8 cellular contexts compared by ENCODE assay signal in the genomic region with DNA sequence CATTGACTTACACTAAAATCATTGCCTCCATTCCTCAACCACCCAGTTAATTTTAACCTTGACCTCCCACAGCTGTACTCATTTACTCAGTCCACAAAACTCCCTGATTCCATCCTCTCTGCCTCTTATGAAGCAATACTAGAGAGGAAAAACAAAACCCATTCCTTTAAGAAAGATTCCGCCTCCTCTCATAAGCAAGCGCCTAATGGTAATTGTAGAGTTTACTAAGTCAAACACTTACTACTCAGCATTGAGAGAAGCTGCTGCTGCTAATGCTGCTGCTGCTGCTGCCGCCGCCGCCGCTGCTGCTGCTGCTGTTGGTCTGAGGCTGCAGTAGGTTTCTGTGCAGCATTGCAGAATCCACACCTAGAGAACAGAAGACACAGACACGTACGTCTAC.
DNase-seq lines count a peak whose midpoint lies in the region; ATAC-seq lines count a peak whose summit lies in the region.

No MANE protein-coding gene starts in this region.

- DNase-seq in DMS79 (lab: John Stamatoyannopoulos, UW) = peak; percentile 10
- DNase-seq in NCI-H82 (lab: John Stamatoyannopoulos, UW) = peak; percentile 62
- peak; percentile 92 for DNase-seq in fibroblast of gingiva (ENCODE audit: low read depth)
- peak; percentile 42 for DNase-seq in non-pigmented ciliary epithelial cell (ENCODE audit: low read depth)
- no peak for DNase-seq in GF-D8 (lab: John Stamatoyannopoulos, UW)
- no peak for DNase-seq in SW 1271 (lab: John Stamatoyannopoulos, UW)
- no peak for DNase-seq in activated naive CD8-positive, alpha-beta T cell treated with anti-CD3 and anti-CD28 coated beads, Interleukin-2, amount 50 U/mL, for 24 hours

- H3K9me3 Mint-ChIP-seq in activated naive CD8-positive, alpha-beta T cell treated with anti-CD3 and anti-CD28 coated beads, Interleukin-2, amount 50 U/mL, for 24 hours = no peaks in the 10 kb centered on the region

- H3K27me3 Mint-ChIP-seq in activated naive CD8-positive, alpha-beta T cell treated with anti-CD3 and anti-CD28 coated beads, Interleukin-2, amount 50 U/mL, for 24 hours = no peaks in the 10 kb centered on the region

- no peaks in the 10 kb centered on the region for H3K36me3 Mint-ChIP-seq in activated naive CD8-positive, alpha-beta T cell treated with anti-CD3 and anti-CD28 coated beads, Interleukin-2, amount 50 U/mL, for 24 hours (ENCODE audit: low read depth)

- H3K4me1 Mint-ChIP-seq in activated naive CD8-positive, alpha-beta T cell treated with anti-CD3 and anti-CD28 coated beads, Interleukin-2, amount 50 U/mL, for 24 hours = peaks cover 29% of the 10 kb centered on the region

- H3K4me3 Mint-ChIP-seq in activated naive CD8-positive, alpha-beta T cell treated with anti-CD3 and anti-CD28 coated beads, Interleukin-2, amount 50 U/mL, for 24 hours = no peak overlapping the region

- no peak for ATAC-seq in HG03175 (IDR thresholded peaks at IDR 0.05; ENCODE audit: unreplicated experiment)
- ATAC-seq in activated naive CD8-positive, alpha-beta T cell treated with anti-CD3 and anti-CD28 coated beads, Interleukin-2, amount 50 U/mL, for 24 hours = no peak

- H3K27ac Mint-ChIP-seq in activated naive CD8-positive, alpha-beta T cell treated with anti-CD3 and anti-CD28 coated beads, Interleukin-2, amount 50 U/mL, for 24 hours = no peak overlapping the region

Comparison
In these comparisons a context has a peak if more than half of its experiments do, and no peak if none do; other contexts are left out.
1. DNase-seq: peak in DMS79 (single experiment), NCI-H82 (single experiment), fibroblast of gingiva (single experiment) and non-pigmented ciliary epithelial cell (single experiment); none in GF-D8 (single experiment), SW 1271 (0 of 2) and activated naive CD8-positive, alpha-beta T cell treated with anti-CD3 and anti-CD28 coated beads, Interleukin-2, amount 50 U/mL, for 24 hours (single experiment).